1 cellular context compared by ENCODE assay signal in the genomic region with DNA sequence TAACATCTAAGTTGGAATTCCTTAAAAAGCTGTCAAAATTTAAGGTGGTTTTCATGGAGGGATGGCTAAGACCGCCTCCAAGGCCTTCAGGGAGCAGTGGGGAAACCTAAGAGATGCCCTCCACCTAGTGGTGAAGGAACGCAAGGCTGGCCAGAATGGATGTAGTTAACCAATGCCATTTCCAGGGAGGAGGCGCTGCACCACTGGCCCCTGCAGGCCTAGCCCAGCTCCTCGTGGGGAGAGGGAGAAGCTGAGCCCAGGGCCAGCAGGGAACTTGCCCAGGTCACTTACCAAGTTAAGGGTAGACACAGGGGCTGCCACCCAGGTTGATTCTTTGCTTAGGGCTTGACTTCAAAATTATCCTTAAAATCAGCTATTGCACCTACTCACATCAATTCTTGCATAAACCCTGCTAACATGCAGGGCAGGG.
TF ChIP-seq lines count a peak whose summit lies in the region.

No MANE protein-coding gene starts in this region.

TF ChIP-seq in H1, 55 proteins besides CTCF, POLR2A, EP300 and RAD21:
- TF ChIP-seq RNF2 (IDR thresholded peaks at IDR 0.05; ENCODE audit: borderline replicate concordance, low read depth, low read length, missing control alignments, poor library complexity, severe bottlenecking), result no peak
- no peak for TF ChIP-seq SP1 (IDR thresholded peaks at IDR 0.05; ENCODE audit: low read depth, low read length)
- 0 out of 2 replicates have a peak, but pooled peaks have one; percentile 12 for TF ChIP-seq CREB1 (IDR thresholded peaks at IDR 0.05)
- peak; percentile 65 for TF ChIP-seq YY1 (IDR thresholded peaks at IDR 0.05; ENCODE audit: low read depth, low read length)
